Comparison of ENCODE assay signal across 1 cellular context in the genomic region with DNA sequence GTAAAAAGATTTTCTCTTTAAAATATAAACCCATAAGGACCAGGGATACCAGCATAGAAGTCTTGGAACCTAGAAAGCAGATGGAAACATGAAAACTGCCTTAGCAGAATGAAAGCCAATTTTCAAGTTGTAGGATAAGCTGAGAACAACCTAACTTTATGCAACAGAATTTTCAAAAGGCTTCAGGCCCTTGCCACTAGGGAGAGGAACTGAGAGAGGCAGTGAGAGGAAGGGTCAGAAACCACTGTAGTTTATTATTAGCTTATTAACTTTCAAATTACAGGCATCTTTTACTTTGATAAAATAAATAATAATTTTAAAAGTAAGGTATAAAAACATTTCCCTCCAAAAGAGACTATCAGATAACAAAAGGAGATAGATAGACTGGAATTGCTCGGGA.
TF ChIP-seq lines count a peak whose summit lies in the region.

No MANE protein-coding gene starts in this region.

TF ChIP-seq in GM12878, 131 proteins besides CTCF, POLR2A, EP300 and RAD21 (continued from another document):
- TF ChIP-seq, protein P1, sequence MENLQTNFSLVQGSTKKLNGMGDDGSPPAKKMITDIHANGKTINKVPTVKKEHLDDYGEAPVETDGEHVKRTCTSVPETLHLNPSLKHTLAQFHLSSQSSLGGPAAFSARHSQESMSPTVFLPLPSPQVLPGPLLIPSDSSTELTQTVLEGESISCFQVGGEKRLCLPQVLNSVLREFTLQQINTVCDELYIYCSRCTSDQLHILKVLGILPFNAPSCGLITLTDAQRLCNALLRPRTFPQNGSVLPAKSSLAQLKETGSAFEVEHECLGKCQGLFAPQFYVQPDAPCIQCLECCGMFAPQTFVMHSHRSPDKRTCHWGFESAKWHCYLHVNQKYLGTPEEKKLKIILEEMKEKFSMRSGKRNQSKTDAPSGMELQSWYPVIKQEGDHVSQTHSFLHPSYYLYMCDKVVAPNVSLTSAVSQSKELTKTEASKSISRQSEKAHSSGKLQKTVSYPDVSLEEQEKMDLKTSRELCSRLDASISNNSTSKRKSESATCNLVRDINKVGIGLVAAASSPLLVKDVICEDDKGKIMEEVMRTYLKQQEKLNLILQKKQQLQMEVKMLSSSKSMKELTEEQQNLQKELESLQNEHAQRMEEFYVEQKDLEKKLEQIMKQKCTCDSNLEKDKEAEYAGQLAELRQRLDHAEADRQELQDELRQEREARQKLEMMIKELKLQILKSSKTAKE (IDR thresholded peaks at IDR 0.05; ENCODE audit: low read depth, poor library complexity, severe bottlenecking), result no peak
- TF ChIP-seq MXI1 (IDR thresholded peaks at IDR 0.05; ENCODE audit: low read depth, low read length) (no peak), ATF7 (IDR thresholded peaks at IDR 0.05; ENCODE audit: low read depth) (no peak), POLR2AphosphoS2 (IDR thresholded peaks at IDR 0.05; ENCODE audit: low read depth, low read length) (no peak), BRCA1 (IDR thresholded peaks at IDR 0.05; ENCODE audit: low read depth, low read length) (no peak), SPI1 (IDR thresholded peaks at IDR 0.05; ENCODE audit: borderline replicate concordance, insufficient read depth, low read depth, low read length) (peak; percentile 79)
- TF ChIP-seq, protein P2, sequence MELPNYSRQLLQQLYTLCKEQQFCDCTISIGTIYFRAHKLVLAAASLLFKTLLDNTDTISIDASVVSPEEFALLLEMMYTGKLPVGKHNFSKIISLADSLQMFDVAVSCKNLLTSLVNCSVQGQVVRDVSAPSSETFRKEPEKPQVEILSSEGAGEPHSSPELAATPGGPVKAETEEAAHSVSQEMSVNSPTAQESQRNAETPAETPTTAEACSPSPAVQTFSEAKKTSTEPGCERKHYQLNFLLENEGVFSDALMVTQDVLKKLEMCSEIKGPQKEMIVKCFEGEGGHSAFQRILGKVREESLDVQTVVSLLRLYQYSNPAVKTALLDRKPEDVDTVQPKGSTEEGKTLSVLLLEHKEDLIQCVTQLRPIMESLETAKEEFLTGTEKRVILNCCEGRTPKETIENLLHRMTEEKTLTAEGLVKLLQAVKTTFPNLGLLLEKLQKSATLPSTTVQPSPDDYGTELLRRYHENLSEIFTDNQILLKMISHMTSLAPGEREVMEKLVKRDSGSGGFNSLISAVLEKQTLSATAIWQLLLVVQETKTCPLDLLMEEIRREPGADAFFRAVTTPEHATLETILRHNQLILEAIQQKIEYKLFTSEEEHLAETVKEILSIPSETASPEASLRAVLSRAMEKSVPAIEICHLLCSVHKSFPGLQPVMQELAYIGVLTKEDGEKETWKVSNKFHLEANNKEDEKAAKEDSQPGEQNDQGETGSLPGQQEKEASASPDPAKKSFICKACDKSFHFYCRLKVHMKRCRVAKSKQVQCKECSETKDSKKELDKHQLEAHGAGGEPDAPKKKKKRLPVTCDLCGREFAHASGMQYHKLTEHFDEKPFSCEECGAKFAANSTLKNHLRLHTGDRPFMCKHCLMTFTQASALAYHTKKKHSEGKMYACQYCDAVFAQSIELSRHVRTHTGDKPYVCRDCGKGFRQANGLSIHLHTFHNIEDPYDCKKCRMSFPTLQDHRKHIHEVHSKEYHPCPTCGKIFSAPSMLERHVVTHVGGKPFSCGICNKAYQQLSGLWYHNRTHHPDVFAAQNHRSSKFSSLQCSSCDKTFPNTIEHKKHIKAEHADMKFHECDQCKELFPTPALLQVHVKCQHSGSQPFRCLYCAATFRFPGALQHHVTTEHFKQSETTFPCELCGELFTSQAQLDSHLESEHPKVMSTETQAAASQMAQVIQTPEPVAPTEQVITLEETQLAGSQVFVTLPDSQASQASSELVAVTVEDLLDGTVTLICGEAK (IDR thresholded peaks at IDR 0.05; ENCODE audit: borderline replicate concordance), result peak; percentile 34; the same call in 1 of the 2 replicates
